Comparison of ENCODE assay signal across 10 cellular contexts in genomic region chr14:68910540-68910939, GRCh38.
DNase-seq lines count a peak whose midpoint lies in the region; ATAC-seq, FAIRE-seq and TF ChIP-seq lines count a peak whose summit lies in the region.
"Had no signal": no experiment of that assay in that cellular context is flagged by ENCODE, and none has a peak within 500 bp of the region (broad histone marks: within the 10 kb centered on the region; RNA-seq: fewer than 3 reads in every experiment).

No MANE protein-coding gene starts in this region.

- TF ChIP-seq CTCF in HepG2 (CRISPR knock-in tag; IDR thresholded peaks at IDR 0.05) = no peak
- TF ChIP-seq CTCF in right lobe of liver (IDR thresholded peaks at IDR 0.05) = no peak
- TF ChIP-seq CTCF in kidney (IDR thresholded peaks at IDR 0.05; ENCODE audit: borderline replicate concordance, extremely low read depth, insufficient read depth) = no peak
- TF ChIP-seq CTCF in Calu3 (IDR thresholded peaks at IDR 0.05; ENCODE audit: unreplicated experiment) = no peak

- no peaks in the 10 kb centered on the region for H3K27me3 ChIP-seq in HepG2 (ENCODE audit: control insufficient read depth in 1 of 2, insufficient read depth in 2 of 2, low read length in 2 of 2)
- H3K27me3 ChIP-seq in right lobe of liver = no peaks in the 10 kb centered on the region
- H3K27me3 ChIP-seq in stomach smooth muscle (ENCODE audit: control insufficient read depth in 1 of 2, insufficient read depth in 2 of 2, low read length in 2 of 2) = no peaks in the 10 kb centered on the region

- no peaks in the 10 kb centered on the region for H3K9me3 Mint-ChIP-seq in Calu3 (ENCODE audit: low read depth, unreplicated experiment)

- in situ Hi-C loops in HepG2 (cut with HindIII; ENCODE audit: extremely low pct_ligation_motif_present, low pct_unique_long_range_greater_than_20kb) = no loop called here

- FAIRE-seq in HepG2 (lab: Jason Lieb, UNC) (no peak), kidney (lab: Jason Lieb, UNC) (no peak)
- FAIRE-seq: colon had no signal

- no peak overlapping the region for H2AFZ ChIP-seq in HepG2 (ENCODE audit: low read length)

- no peak overlapping the region for H3K4me2 ChIP-seq in HepG2 (ENCODE audit: low read depth, low read length)

- no peaks in the 10 kb centered on the region for H3K4me1 Mint-ChIP-seq in Calu3 (ENCODE audit: low read depth, unreplicated experiment)

- H3K27me3 Mint-ChIP-seq in Calu3 (ENCODE audit: unreplicated experiment) = no peaks in the 10 kb centered on the region

- no peak for ATAC-seq in HepG2
- ATAC-seq in right lobe of liver = no peak

- intact Hi-C loops in HepG2 (cut with micrococcal nuclease; ENCODE audit: unreplicated experiment) = loop anchor here (5.0 kb wide), 2 partner anchors 67 to 182 kb away; partner anchors contain the start of gene ACTN1
- intact Hi-C loops in right lobe of liver (cut with DNase I) = no loop called here
- intact Hi-C loops in kidney (cut with DNase I) = no loop called here
- intact Hi-C loops in Calu3 (cut with micrococcal nuclease; ENCODE audit: unreplicated experiment) = no loop called here

- WGBS in HepG2 (ENCODE audit: low lambda C conversion rate) = 94% methylated on average over 9 of the region's 9 CpGs
- 45% methylated on average over 3 of the region's 9 CpGs for WGBS in right lobe of liver (ENCODE audit: insufficient coverage, low coverage, low lambda C conversion rate, missing lambda C conversion rate)

- peaks cover 8% of the 10 kb centered on the region for H3K79me2 ChIP-seq in HepG2 (ENCODE audit: insufficient read depth, low read length)

- BruUV-seq in HepG2 (replicated peaks; lab: Mats Ljungman, UMichigan) (no TSS peak), Calu3 (replicated peaks; lab: Mats Ljungman, UMichigan) (no TSS peak)

- CTCF ChIA-PET in HepG2 (lab: Yijun Ruan, JAX; ENCODE audit: low intra/inter-chr PET ratio, low total read pairs) (interaction anchor here (1.5 to 3.2 kb wide), 4 partner anchors 30 to 197 kb away, joined by 3 to 25 read pairs (median 15); no protein-coding TSS in a partner anchor), Calu3 (lab: Charles Lee) (interaction anchor here (1.3 to 1.6 kb wide), 3 partner anchors 180 to 197 kb away, joined by 5 to 8 read pairs (median 7); no protein-coding TSS in a partner anchor)

- no peak for DNase-seq in HepG2 (ENCODE audit: low spot score)
- no peak for DNase-seq in right lobe of liver
- DNase-seq in activated T-cell treated with anti-CD3 and anti-CD28 coated beads, Interleukin-2, amount 50 U/mL, for 48 hours = peak; percentile 55 to 61
- DNase-seq in kidney = peak; percentile 11
- no peak for DNase-seq in Calu3
- no peak for DNase-seq in ureter (ENCODE audit: low spot score)
- no peak for DNase-seq in COLO829 (ENCODE audit: low spot score)
- DNase-seq: AML-193 had no signal

- no peak overlapping the region for H3K27ac Mint-ChIP-seq in Calu3 (ENCODE audit: unreplicated experiment)

- peaks cover 67% of the 10 kb centered on the region for H3K36me3 Mint-ChIP-seq in Calu3 (ENCODE audit: insufficient read depth, unreplicated experiment)

- H3K9me3 ChIP-seq in HepG2 (ENCODE audit: low read length) = no peaks in the 10 kb centered on the region
- no peaks in the 10 kb centered on the region for H3K9me3 ChIP-seq in right lobe of liver
- H3K9me3 ChIP-seq in kidney (ENCODE audit: control insufficient read depth in 1 of 2, low read length in 2 of 2) = no peaks in the 10 kb centered on the region
- H3K9me3 ChIP-seq in stomach smooth muscle (ENCODE audit: control insufficient read depth in 2 of 2, low read length in 2 of 2) = no peaks in the 10 kb centered on the region

- H3K36me3 ChIP-seq in HepG2 (replicated peaks in 1 of 2; ENCODE audit: control insufficient read depth in 1 of 2, insufficient read depth in 2 of 2, low read length in 2 of 2) = peaks cover 39 to 73% of the 10 kb centered on the region in 2 experiments
- peaks cover 0 to 34% (median 15%) of the 10 kb centered on the region in 4 donors for H3K36me3 ChIP-seq in right lobe of liver
- peaks cover 0 to 3% of the 10 kb centered on the region in 2 donors for H3K36me3 ChIP-seq in kidney (ENCODE audit: control insufficient read depth in 1 of 2, insufficient read depth in 2 of 2, low read length in 2 of 2)
- peaks cover 47 to 49% of the 10 kb centered on the region in 2 donors for H3K36me3 ChIP-seq in stomach smooth muscle (ENCODE audit: control insufficient read depth in 2 of 2, insufficient read depth in 2 of 2, low read length in 2 of 2)

- no peak overlapping the region for H3K4me3 Mint-ChIP-seq in Calu3 (ENCODE audit: low read depth, unreplicated experiment)

- H3K4me1 ChIP-seq in HepG2 (ENCODE audit: insufficient read depth, low read length) = peaks cover 2% of the 10 kb centered on the region
- no peaks in the 10 kb centered on the region for H3K4me1 ChIP-seq in right lobe of liver
- no peaks in the 10 kb centered on the region for H3K4me1 ChIP-seq in kidney (ENCODE audit: control insufficient read depth in 1 of 2, insufficient read depth in 1 of 2, low read depth in 1 of 2, low read length in 2 of 2)
- peaks cover 74% of the 10 kb centered on the region for H3K4me1 ChIP-seq in stomach smooth muscle (ENCODE audit: control insufficient read depth, insufficient read depth, low read length)

- no peak overlapping the region for H3K4me3 ChIP-seq in HepG2 (replicated peaks in 1 of 3; ENCODE audit: insufficient read depth in 1 of 3, low read depth in 2 of 3, low read length in 3 of 3)
- H3K4me3 ChIP-seq in right lobe of liver = no peak overlapping the region
- no peak overlapping the region for H3K4me3 ChIP-seq in kidney (ENCODE audit: low read length in 2 of 2)
- H3K4me3 ChIP-seq in stomach smooth muscle (ENCODE audit: low read length in 2 of 2) = no peak overlapping the region

- no peak for TF ChIP-seq POLR2A in HepG2 (IDR thresholded peaks at IDR 0.05; ENCODE audit: insufficient read depth in 1 of 2, low read depth in 2 of 2, low read length in 2 of 2)
- TF ChIP-seq POLR2A in right lobe of liver (IDR thresholded peaks at IDR 0.05) = no peak

- POLR2A ChIA-PET in HepG2 (lab: Yijun Ruan, JAX) = no interaction called here

- H4K20me1 ChIP-seq in HepG2 (ENCODE audit: insufficient read depth, low read length) = 0 out of 2 replicates have a peak, but pooled peaks cover 5% of the 10 kb centered on the region

- no peak overlapping the region for H3K9ac ChIP-seq in HepG2 (ENCODE audit: insufficient read depth, low read depth, low read length)
- no peak overlapping the region for H3K9ac ChIP-seq in kidney (ENCODE audit: low read length in 2 of 2)
- H3K9ac ChIP-seq in stomach smooth muscle (ENCODE audit: low read length in 2 of 2) = peak overlapping the region in 1 of 2 donors; percentile 41

- TF ChIP-seq EP300 in HepG2 (IDR thresholded peaks at IDR 0.05; ENCODE audit: low read depth in 2 of 2, low read length in 2 of 2) = no peak
- no peak for TF ChIP-seq EP300 in HepG2 (CRISPR knock-in tag; IDR thresholded peaks at IDR 0.05; ENCODE audit: borderline replicate concordance)

- no peak for TF ChIP-seq RAD21 in HepG2 (CRISPR knock-in tag; IDR thresholded peaks at IDR 0.05)

- H3K27ac ChIP-seq in HepG2 (ENCODE audit: extremely low read length, insufficient read depth, low read length) (no peak overlapping the region), right lobe of liver (no peak overlapping the region), kidney (ENCODE audit: low read depth in 2 of 2, low read length in 2 of 2) (no peak overlapping the region), stomach smooth muscle (ENCODE audit: low read length) (peak overlapping the region; percentile 86)

TF ChIP-seq in HepG2, 621 proteins besides CTCF, POLR2A, EP300 and RAD21:
- TF ChIP-seq ZNF235 (CRISPR knock-in tag; IDR thresholded peaks at IDR 0.05; ENCODE audit: borderline replicate concordance) (no peak), RBM22 (optimal IDR thresholded peaks at IDR 0.05; ENCODE audit: low read length) (peak; percentile 59)

Comparison
In these comparisons a context has a peak if more than half of its experiments do, and no peak if none do; other contexts are left out.
1. DNase-seq: peak in activated T-cell treated with anti-CD3 and anti-CD28 coated beads, Interleukin-2, amount 50 U/mL, for 48 hours (2 of 2) and kidney (single experiment); none in HepG2 (single experiment), right lobe of liver (0 of 3), Calu3 (single experiment), ureter (single experiment) and COLO829 (single experiment).